In genomic region chr3:100708989-100709839, GRCh38 we compare ENCODE assay signal across 1 cellular context.
A peak's percentile ranks its signal among the peaks of the same experiment; 100 is the strongest.
TF ChIP-seq lines count a peak whose summit lies in the region.

TSS of gene TFG (plus strand) at chr3:100709494. CDS start at chr3:100713686, 4,192 bp downstream.

TF ChIP-seq in K562, 482 proteins besides CTCF, POLR2A, EP300 and RAD21 (continued from another document and continues in another):
- TF ChIP-seq NR0B1 (IDR thresholded peaks at IDR 0.05; ENCODE audit: partially characterized antibody) (no peak), ZBTB17 (CRISPR knock-in tag; IDR thresholded peaks at IDR 0.05) (no peak), NUFIP1 (IDR thresholded peaks at IDR 0.05; ENCODE audit: partially characterized antibody) (no peak), E2F1 (CRISPR knock-in tag; IDR thresholded peaks at IDR 0.05) (no peak), LCOR (CRISPR knock-in tag; IDR thresholded peaks at IDR 0.05) (peak; percentile 99), XRCC5 (IDR thresholded peaks at IDR 0.05; ENCODE audit: low read depth, low read length) (no peak), ZNF263 (CRISPR knock-in tag; IDR thresholded peaks at IDR 0.05; ENCODE audit: borderline replicate concordance) (peak; percentile 76; the same call in 1 of the 2 replicates), RBM17 (IDR thresholded peaks at IDR 0.05; ENCODE audit: borderline replicate concordance, low read depth, low read length) (no peak), STAG1 (CRISPR knock-in tag; IDR thresholded peaks at IDR 0.05; ENCODE audit: borderline replicate concordance) (no peak), ETS2 (tag; IDR thresholded peaks at IDR 0.05; ENCODE audit: borderline replicate concordance, poor library complexity, severe bottlenecking) (no peak), ZFP91 (CRISPR knock-in tag; IDR thresholded peaks at IDR 0.05) (no peak), PCBP2 (IDR thresholded peaks at IDR 0.05; ENCODE audit: low read depth, low read length, poor library complexity, severe bottlenecking) (no peak), PHF8 (IDR thresholded peaks at IDR 0.05; ENCODE audit: borderline replicate concordance, low read length) (peak; percentile 71; the same call in 1 of the 2 replicates), TSC22D4 (tag; IDR thresholded peaks at IDR 0.05) (no peak), ETV6 (IDR thresholded peaks at IDR 0.05; ENCODE audit: borderline replicate concordance in 1 of 2, low read depth in 2 of 2, low read length in 1 of 2) (no peak), ETV6 (CRISPR knock-in tag; IDR thresholded peaks at IDR 0.05; ENCODE audit: borderline replicate concordance) (no peak), CREB3 (tag; conservative IDR thresholded peaks at IDR 0.05; ENCODE audit: low read depth) (no peak), NFATC3 (IDR thresholded peaks at IDR 0.05) (no peak), POLR3A (IDR thresholded peaks at IDR 0.05; ENCODE audit: borderline replicate concordance, extremely low read depth, insufficient read depth, insufficient read length) (no peak), TGIF2 (CRISPR knock-in tag; IDR thresholded peaks at IDR 0.05) (no peak), KAT2B (IDR thresholded peaks at IDR 0.05; ENCODE audit: low read depth, low read length) (no peak), RREB1 (CRISPR knock-in tag; IDR thresholded peaks at IDR 0.05) (no peak), ZNF197 (CRISPR knock-in tag; IDR thresholded peaks at IDR 0.05; ENCODE audit: low read depth) (0 out of 2 replicates have a peak, but pooled peaks have one; percentile 49), SLC30A9 (CRISPR knock-in tag; IDR thresholded peaks at IDR 0.05) (no peak), SRSF9 (IDR thresholded peaks at IDR 0.05; ENCODE audit: borderline replicate concordance, low read depth, low read length) (no peak), FOXA1 (IDR thresholded peaks at IDR 0.05; ENCODE audit: borderline replicate concordance) (no peak), RBM14 (IDR thresholded peaks at IDR 0.05; ENCODE audit: borderline replicate concordance, insufficient read depth, low read depth, low read length) (no peak), PPARD (CRISPR knock-in tag; IDR thresholded peaks at IDR 0.05) (no peak), GATAD2A (IDR thresholded peaks at IDR 0.05) (no peak), POLR2AphosphoS2 (IDR thresholded peaks at IDR 0.05; ENCODE audit: low read length) (peak; percentile 53; the same call in 1 of the 2 replicates), ZBTB1 (CRISPR knock-in tag; IDR thresholded peaks at IDR 0.05; ENCODE audit: borderline replicate concordance, low read depth) (no peak), COPS2 (conservative IDR thresholded peaks at IDR 0.05) (no peak), GATA2 (CRISPR knock-in tag; IDR thresholded peaks at IDR 0.05) (no peak), WHSC1 (IDR thresholded peaks at IDR 0.05; ENCODE audit: low read length) (no peak), FOXA3 (CRISPR knock-in tag; conservative IDR thresholded peaks at IDR 0.05 in 1 of 2, IDR thresholded peaks at IDR 0.05 in 1 of 2) (no peak), CREBBP (IDR thresholded peaks at IDR 0.05; ENCODE audit: low read depth, low read length) (no peak), ZBED1 (IDR thresholded peaks at IDR 0.05) (no peak), KLF16 (IDR thresholded peaks at IDR 0.05) (no peak), DDX20 (tag; IDR thresholded peaks at IDR 0.05; ENCODE audit: low read depth) (no peak), ZNF277 (CRISPR knock-in tag; IDR thresholded peaks at IDR 0.05; ENCODE audit: borderline replicate concordance) (no peak), ASH1L (IDR thresholded peaks at IDR 0.05; ENCODE audit: borderline replicate concordance, low read depth, partially characterized antibody) (no peak), RBM15 (IDR thresholded peaks at IDR 0.05; ENCODE audit: insufficient read depth, low read length) (no peak), SREBF2 (CRISPR knock-in tag; IDR thresholded peaks at IDR 0.05) (no peak), OTX1 (CRISPR knock-in tag; IDR thresholded peaks at IDR 0.05) (no peak), ZNF431 (CRISPR knock-in tag; IDR thresholded peaks at IDR 0.05) (no peak), ELF4 (CRISPR knock-in tag; IDR thresholded peaks at IDR 0.05) (no peak), ZNF311 (CRISPR knock-in tag; IDR thresholded peaks at IDR 0.05) (no peak), KLF10 (CRISPR knock-in tag; IDR thresholded peaks at IDR 0.05) (no peak), AFF1 (IDR thresholded peaks at IDR 0.05; ENCODE audit: low read depth in 1 of 2, partially characterized antibody in 2 of 2) (no peak), HNRNPLL (IDR thresholded peaks at IDR 0.05; ENCODE audit: low read depth, low read length, poor library complexity, severe bottlenecking) (peak; percentile 44), CAMTA2 (CRISPR knock-in tag; conservative IDR thresholded peaks at IDR 0.05) (no peak), CBFA2T2 (conservative IDR thresholded peaks at IDR 0.05) (no peak), FOXP4 (CRISPR knock-in tag; IDR thresholded peaks at IDR 0.05; ENCODE audit: borderline replicate concordance) (no peak), TRIM24 (IDR thresholded peaks at IDR 0.05) (no peak), ZNF780A (CRISPR knock-in tag; IDR thresholded peaks at IDR 0.05) (no peak)
